In the genomic region with DNA sequence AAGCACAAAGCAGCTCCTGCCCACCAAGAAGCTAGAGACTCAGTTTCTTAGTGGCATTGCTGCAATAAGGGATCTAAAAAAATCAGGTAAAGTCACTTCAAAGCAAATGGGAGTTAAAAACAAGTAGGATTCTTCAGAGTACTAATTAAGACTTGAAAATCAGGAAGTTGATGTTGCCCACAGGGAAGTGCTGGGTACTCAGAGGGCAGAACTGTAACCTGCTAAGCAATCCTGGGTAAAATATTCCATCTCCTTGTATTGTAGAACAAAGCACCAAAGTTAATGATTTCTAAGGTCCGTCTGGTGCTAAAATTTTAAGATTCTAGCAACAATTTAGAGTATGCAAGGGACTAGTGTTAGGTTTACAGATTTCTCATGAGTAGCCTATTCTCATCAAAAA, we compare ENCODE assay signal across 19 cellular contexts. TPM values are rescaled to one million over a fixed set of nuclear protein-coding genes. Genes with fewer than 3 reads are reported as not detected.
A peak's percentile ranks its signal among the peaks of the same experiment; 100 is the strongest.
DNase-seq lines count a peak whose midpoint lies in the region; ATAC-seq, FAIRE-seq and TF ChIP-seq lines count a peak whose summit lies in the region.
"Had no signal": no experiment of that assay in that cellular context is flagged by ENCODE, and none has a peak within 500 bp of the region (broad histone marks: within the 10 kb centered on the region; RNA-seq: fewer than 3 reads in every experiment).

No MANE protein-coding gene starts in this region.

- ATAC-seq in activated CD4-positive, alpha-beta T cell treated with anti-CD3 and anti-CD28 coated beads for 36 hours: no peak
- ATAC-seq: A549, K562, SK-N-SH treated with all-trans-retinoic acid at 6 μM for 48 hours had no signal

- CTCF ChIA-PET in activated CD4-positive, alpha-beta T cell treated with anti-CD3 and anti-CD28 coated beads for 36 hours (lab: Charles Lee): interaction anchor here (0.6 kb wide), 1 partner anchor 93 kb away, joined by 4 read pairs; no protein-coding TSS in a partner anchor

- peak; percentile 26 for FAIRE-seq in GM18507 (lab: Jason Lieb, UNC)
- FAIRE-seq: A549, H1, K562 had no signal

- intact Hi-C loops in activated CD4-positive, alpha-beta T cell treated with anti-CD3 and anti-CD28 coated beads for 36 hours (cut with DNase I, micrococcal nuclease): no loop called here

- peaks cover 7% of the 10 kb centered on the region for H3K4me1 Mint-ChIP-seq in activated CD4-positive, alpha-beta T cell treated with anti-CD3 and anti-CD28 coated beads for 36 hours
- H3K4me1 Mint-ChIP-seq in progenitor cell of endocrine pancreas (ENCODE audit: low read depth): no peaks in the 10 kb centered on the region

- H3K9me3 Mint-ChIP-seq in activated CD4-positive, alpha-beta T cell treated with anti-CD3 and anti-CD28 coated beads for 36 hours (ENCODE audit: low read depth): no peaks in the 10 kb centered on the region
- no peaks in the 10 kb centered on the region for H3K9me3 Mint-ChIP-seq in progenitor cell of endocrine pancreas (ENCODE audit: low read depth)
- H3K9me3 Mint-ChIP-seq: CD8-positive, alpha-beta memory T cell had no signal

- no peak for DNase-seq in activated CD4-positive, alpha-beta T cell treated with anti-CD3 and anti-CD28 coated beads for 36 hours
- DNase-seq in activated CD4-positive, alpha-beta T cell treated with anti-CD3 and anti-CD28 coated beads for 48 hours: no peak
- DNase-seq in GM18507 (ENCODE audit: extremely low spot score, insufficient read length, low read depth) (no peak), NOMO-1 treated with dmso at 0.1 percent for 144 hours (lab: John Stamatoyannopoulos, UW; ENCODE audit: unreplicated experiment) (peak; percentile 40), progenitor cell of endocrine pancreas (ENCODE audit: low spot score, unreplicated experiment) (no peak), NAMALWA (ENCODE audit: low spot score) (no peak)
- DNase-seq in stimulated activated CD4-positive, alpha-beta T cell treated with anti-CD3 and anti-CD28 coated beads, Interleukin-12 subunit alpha, Interleukin-12 subunit beta, amount 100 ng/mL, for 4 hours: no peak
- DNase-seq: CD8-positive, alpha-beta memory T cell; NCI-H1105 treated with DMSO at 0.1 percent for 48 hours; NCI-H1694 treated with DMSO at 0.1 percent for 48 hours; NCI-H748 treated with DMSO at 0.1 percent for 48 hours; NK-92 treated with Interleukin-12 subunit alpha and Interleukin-12 subunit beta, amount 100 ng/mL, for 24 hours; PC-9; SIG-M5 had no signal

- peak overlapping the region; percentile 15 for H3K27ac Mint-ChIP-seq in activated CD4-positive, alpha-beta T cell treated with anti-CD3 and anti-CD28 coated beads for 36 hours
- H3K27ac Mint-ChIP-seq in progenitor cell of endocrine pancreas: peak overlapping the region; percentile 68

- POLR2A ChIA-PET in activated CD4-positive, alpha-beta T cell treated with anti-CD3 and anti-CD28 coated beads for 36 hours (lab: Charles Lee): no interaction called here

- no peak for TF ChIP-seq CTCF in progenitor cell of endocrine pancreas (IDR thresholded peaks at IDR 0.05; ENCODE audit: unreplicated experiment)

- H3K27me3 Mint-ChIP-seq in activated CD4-positive, alpha-beta T cell treated with anti-CD3 and anti-CD28 coated beads for 36 hours: no peaks in the 10 kb centered on the region
- no peaks in the 10 kb centered on the region for H3K27me3 Mint-ChIP-seq in progenitor cell of endocrine pancreas
- H3K27me3 Mint-ChIP-seq: CD8-positive, alpha-beta memory T cell had no signal

- no peak overlapping the region for H3K4me3 Mint-ChIP-seq in activated CD4-positive, alpha-beta T cell treated with anti-CD3 and anti-CD28 coated beads for 36 hours
- no peak overlapping the region for H3K4me3 Mint-ChIP-seq in progenitor cell of endocrine pancreas (ENCODE audit: low read depth)
- H3K4me3 Mint-ChIP-seq: CD8-positive, alpha-beta memory T cell had no signal

- H3K36me3 Mint-ChIP-seq in activated CD4-positive, alpha-beta T cell treated with anti-CD3 and anti-CD28 coated beads for 36 hours (ENCODE audit: low read depth): peaks cover 7% of the 10 kb centered on the region
- H3K36me3 Mint-ChIP-seq in progenitor cell of endocrine pancreas (ENCODE audit: insufficient read depth): peaks cover 8% of the 10 kb centered on the region

RNA-seq across cellular contexts. Expression of gene PEX1, which starts 8.3 kb away (rescaled TPM):
- 10 to 100 TPM; 14.7 to 16.0 TPM for total RNA-seq in activated CD4-positive, alpha-beta T cell treated with anti-CD3 and anti-CD28 coated beads for 36 hours
- total RNA-seq in progenitor cell of endocrine pancreas: 26.8 TPM in 2 replicates

RNA-seq across cellular contexts. Expression of gene RBM48, which starts 8.6 kb away (rescaled TPM):
- 10 to 100 TPM; 12.8 to 13.1 TPM for total RNA-seq in activated CD4-positive, alpha-beta T cell treated with anti-CD3 and anti-CD28 coated beads for 36 hours
- 14.8 and 16.7 TPM in 2 replicates for total RNA-seq in progenitor cell of endocrine pancreas

RNA-seq across cellular contexts. Expression of gene ERVW-1, which starts 42.3 kb away (rescaled TPM):
- not detected for total RNA-seq in activated CD4-positive, alpha-beta T cell treated with anti-CD3 and anti-CD28 coated beads for 36 hours
- not detected in 2 replicates for total RNA-seq in progenitor cell of endocrine pancreas
- total RNA-seq: CD8-positive, alpha-beta memory T cell; H1; K562; NCI-H460; PC-9 had no signal
